18 cellular contexts compared by ENCODE assay signal in the genomic region with DNA sequence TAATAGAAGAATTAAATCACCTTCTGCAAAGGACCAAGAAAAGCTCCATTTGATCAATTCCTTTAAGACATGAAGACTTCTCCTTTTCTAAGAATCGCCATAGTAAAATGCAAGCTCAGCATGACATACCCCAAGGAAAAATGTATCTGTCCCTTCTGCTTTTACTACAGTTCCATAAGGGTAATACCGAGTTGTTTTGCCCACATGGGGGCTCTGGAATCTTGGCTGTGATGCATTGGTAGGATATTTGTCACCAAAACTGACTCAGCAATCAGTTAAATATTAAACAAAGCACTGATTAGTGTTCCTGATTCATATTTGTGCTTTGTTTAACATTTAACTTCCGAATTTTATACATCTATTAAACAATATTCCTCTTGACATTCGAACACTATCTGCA. TPM values are rescaled to one million over a fixed set of nuclear protein-coding genes. Genes with fewer than 3 reads are reported as not detected.
DNase-seq lines count a peak whose midpoint lies in the region; ATAC-seq, FAIRE-seq and TF ChIP-seq lines count a peak whose summit lies in the region.
"Had no signal": no experiment of that assay in that cellular context is flagged by ENCODE, and none has a peak within 500 bp of the region (broad histone marks: within the 10 kb centered on the region; RNA-seq: fewer than 3 reads in every experiment).

No MANE protein-coding gene starts in this region.

- peaks cover 16 to 17% of the 10 kb centered on the region in 2 experiments for H3K4me1 Mint-ChIP-seq in H9

- H3K27ac ChIP-seq in H9 (ENCODE audit: insufficient read length, low read depth, low read length) (no peak overlapping the region), endothelial cell of umbilical vein (ENCODE audit: insufficient read depth, low read depth, low read length) (peak overlapping the region; percentile 52), parathyroid adenoma (no peak overlapping the region), breast epithelium (no peak overlapping the region)
- H3K27ac ChIP-seq: gastrocnemius medialis, testis had no signal

- TF ChIP-seq POLR2A in endothelial cell of umbilical vein (IDR thresholded peaks at IDR 0.05; ENCODE audit: low read depth, low read length) (no peak), breast epithelium (IDR thresholded peaks at IDR 0.05) (no peak)

- H2BK12ac ChIP-seq in H9 (ENCODE audit: insufficient read length, low read depth, low read length) = no peak overlapping the region

- H3K27ac Mint-ChIP-seq in H9 = no peak overlapping the region
- H3K27ac Mint-ChIP-seq: CD8-positive, alpha-beta T cell; natural killer cell treated with Interleukin-12 subunit alpha and Interleukin-12 subunit beta and Interleukin-15 and Interleukin-18, amount 100 ng/mL, for 72 hours had no signal

- WGBS in H9 (ENCODE audit: extremely low coverage, insufficient read length, low lambda C conversion rate) = 100% methylated on average over 2 of the region's 4 CpGs

- H3K4me1 ChIP-seq in H9 (ENCODE audit: insufficient read depth, low read length) (no peaks in the 10 kb centered on the region; the same call in 1 of the 2 replicates), endothelial cell of umbilical vein (ENCODE audit: control insufficient read depth, extremely low read depth, insufficient read depth, low read length) (peaks cover 6% of the 10 kb centered on the region), parathyroid adenoma (no peaks in the 10 kb centered on the region), breast epithelium (no peaks in the 10 kb centered on the region)
- H3K4me1 ChIP-seq: gastrocnemius medialis had no signal

- H3K27me3 ChIP-seq in H9 (ENCODE audit: insufficient read depth, low read length) (no peaks in the 10 kb centered on the region), endothelial cell of umbilical vein (ENCODE audit: control insufficient read depth in 2 of 2, insufficient read depth in 2 of 2, low read length in 2 of 2) (no peaks in the 10 kb centered on the region), parathyroid adenoma (ENCODE audit: control insufficient read depth, insufficient read depth, low read length) (no peaks in the 10 kb centered on the region), breast epithelium (no peaks in the 10 kb centered on the region)
- H3K27me3 ChIP-seq: gastrocnemius medialis, testis had no signal

- H3K23me2 ChIP-seq in H9 (ENCODE audit: insufficient read length, low read depth, low read length, poor library complexity, severe bottlenecking) = no peaks in the 10 kb centered on the region

- no peak overlapping the region for H2AK5ac ChIP-seq in H9 (ENCODE audit: insufficient read length, low read length)

- H3K79me1 ChIP-seq in H9 (ENCODE audit: insufficient read depth, low read depth, low read length, poor library complexity, severe bottlenecking) = no peaks in the 10 kb centered on the region

- no peak overlapping the region for H3K56ac ChIP-seq in H9 (ENCODE audit: insufficient read length, low read depth, low read length)

- H3K36me3 Mint-ChIP-seq in H9 (ENCODE audit: insufficient read depth in 1 of 3, low read depth in 3 of 3) = no peaks in the 10 kb centered on the region
- H3K36me3 Mint-ChIP-seq: CD8-positive, alpha-beta T cell; natural killer cell treated with Interleukin-12 subunit alpha and Interleukin-12 subunit beta and Interleukin-15 and Interleukin-18, amount 100 ng/mL, for 72 hours had no signal

- no peak overlapping the region for H3T11ph ChIP-seq in H9 (ENCODE audit: low read length)

- H2BK15ac ChIP-seq in H9 (ENCODE audit: low read depth, low read length) = no peak overlapping the region

- ATAC-seq in HG03457 (IDR thresholded peaks at IDR 0.05; ENCODE audit: unreplicated experiment) (no peak), GM18873 (IDR thresholded peaks at IDR 0.05; ENCODE audit: low FRiP score, unreplicated experiment) (no peak)
- ATAC-seq: CD8-positive, alpha-beta T cell; gastrocnemius medialis; left cardiac atrium; natural killer cell treated with Interleukin-12 subunit alpha and Interleukin-12 subunit beta and Interleukin-15 and Interleukin-18, amount 100 ng/mL, for 72 hours had no signal

- no peak overlapping the region for H3K4ac ChIP-seq in H9 (ENCODE audit: low read depth, low read length)

- H4K91ac ChIP-seq in H9 (ENCODE audit: insufficient read length, low read depth, low read length) = no peak overlapping the region

- DNase-seq in H9 (peak; percentile 14), RCC 7860 (ENCODE audit: low spot score) (peak; percentile 95), endothelial cell of umbilical vein (ENCODE audit: low read depth, low spot score) (peak; percentile 71), UCSD-AML1 (lab: John Stamatoyannopoulos, UW; ENCODE audit: unreplicated experiment) (no peak), breast epithelium (ENCODE audit: low spot score in 2 of 2) (no peak)
- DNase-seq: activated CD4-positive, alpha-beta T cell treated with anti-CD3 and anti-CD28 coated beads, Interleukin-2, amount 50 U/mL, for 1 hour; activated T-cell treated with anti-CD3 and anti-CD28 coated beads, Interleukin-2, amount 50 U/mL, for 48 hours; amniotic stem cell; CD8-positive, alpha-beta T cell; gastrocnemius medialis; left cardiac atrium; T-helper 2 cell; testis had no signal

- H3K9me3 ChIP-seq in H9 (ENCODE audit: control insufficient read depth, low read depth, low read length) = no peaks in the 10 kb centered on the region
- H3K9me3 ChIP-seq in endothelial cell of umbilical vein (replicated peaks; ENCODE audit: control insufficient read depth, insufficient read depth, low read length) = no peaks in the 10 kb centered on the region
- no peaks in the 10 kb centered on the region for H3K9me3 ChIP-seq in parathyroid adenoma (ENCODE audit: control insufficient read depth, low read length)
- peaks cover 0 to 3% of the 10 kb centered on the region in 2 donors for H3K9me3 ChIP-seq in breast epithelium
- H3K9me3 ChIP-seq: gastrocnemius medialis, testis had no signal

- intact Hi-C loops in endothelial cell of umbilical vein (cut with micrococcal nuclease) = loop anchor here (1.0 kb wide), 3 partner anchors 8 to 144 kb away; no protein-coding TSS in a partner anchor
- intact Hi-C loops in breast epithelium (cut with DNase I; ENCODE audit: low total_unique reads) = loop anchor here (5.0 kb wide), 1 partner anchor 1227 kb away; no protein-coding TSS in a partner anchor

- H3K4me2 ChIP-seq in H9 (ENCODE audit: insufficient read depth, insufficient read length, low read length) (no peak overlapping the region), endothelial cell of umbilical vein (ENCODE audit: insufficient read depth, low read length) (no peak overlapping the region), parathyroid adenoma (ENCODE audit: low read length) (no peak overlapping the region)

- BruUV-seq in endothelial cell of umbilical vein (replicated peaks; lab: Mats Ljungman, UMichigan) = no TSS peak

- H3K9me3 Mint-ChIP-seq in H9 = 0 out of 5 replicates have a peak, but pooled peaks cover 0 to 2% of the 10 kb centered on the region in 2 experiments
- H3K9me3 Mint-ChIP-seq: CD8-positive, alpha-beta T cell; natural killer cell treated with Interleukin-12 subunit alpha and Interleukin-12 subunit beta and Interleukin-15 and Interleukin-18, amount 100 ng/mL, for 72 hours had no signal

- POLR2A ChIA-PET in endothelial cell of umbilical vein (lab: Charles Lee) = no interaction called here

- dilution Hi-C loops in endothelial cell of umbilical vein (cut with MboI; ENCODE audit: extremely low pct_ligation_motif_present, low sequenced_read_pairs) = no loop called here

- no peak overlapping the region for H2BK20ac ChIP-seq in H9 (ENCODE audit: low read depth, low read length, poor library complexity, severe bottlenecking)

- H3K4me3 ChIP-seq in endothelial cell of umbilical vein (replicated peaks in 1 of 3; ENCODE audit: insufficient read depth in 1 of 3, low read depth in 1 of 3, low read length in 3 of 3) (no peak overlapping the region), parathyroid adenoma (ENCODE audit: low read depth, low read length) (no peak overlapping the region), breast epithelium (no peak overlapping the region)
- H3K4me3 ChIP-seq: gastrocnemius medialis, testis had no signal

- H3K36me3 ChIP-seq in endothelial cell of umbilical vein (ENCODE audit: control insufficient read depth in 2 of 2, extremely low read depth in 1 of 2, insufficient read depth in 2 of 2, low read length in 2 of 2) (no peaks in the 10 kb centered on the region), parathyroid adenoma (ENCODE audit: control insufficient read depth, insufficient read depth, low read length) (no peaks in the 10 kb centered on the region), breast epithelium (no peaks in the 10 kb centered on the region)
- H3K36me3 ChIP-seq: gastrocnemius medialis had no signal

- FAIRE-seq in RCC 7860 (lab: Jason Lieb, UNC) (peak; percentile 99), endothelial cell of umbilical vein (lab: Jason Lieb, UNC) (peak; percentile 86)

- H2BK120ac ChIP-seq in H9 (ENCODE audit: low read depth, low read length, poor library complexity, severe bottlenecking) = no peak overlapping the region

- H3K18ac ChIP-seq in H9 (ENCODE audit: insufficient read length, low read depth, low read length) = no peak overlapping the region

- H4K20me1 ChIP-seq in H9 (ENCODE audit: control insufficient read depth, insufficient read depth, insufficient read length) (no peaks in the 10 kb centered on the region), endothelial cell of umbilical vein (replicated peaks; ENCODE audit: control insufficient read depth, extremely low read depth, insufficient read depth, low read length) (no peaks in the 10 kb centered on the region)

- no peak overlapping the region for H3K23ac ChIP-seq in H9 (ENCODE audit: insufficient read length, low read depth, low read length)

- no peak overlapping the region for H4K5ac ChIP-seq in H9 (ENCODE audit: insufficient read length, low read depth, low read length)

- no peaks in the 10 kb centered on the region for H3K9me1 ChIP-seq in endothelial cell of umbilical vein (replicated peaks; ENCODE audit: control insufficient read depth, extremely low read depth, insufficient read depth, low read length)

- TF ChIP-seq CTCF in H9 (conservative IDR thresholded peaks at IDR 0.05) (0 out of 3 replicates have a peak, but pooled peaks have one; percentile 22), endothelial cell of umbilical vein (IDR thresholded peaks at IDR 0.05; ENCODE audit: extremely low read depth in 1 of 2, insufficient read depth in 1 of 2, low read depth in 1 of 2, low read length in 2 of 2) (peak in 1 of 2 donors; percentile 12), parathyroid adenoma (IDR thresholded peaks at IDR 0.05) (peak; percentile 41), breast epithelium (IDR thresholded peaks at IDR 0.05) (no peak)

- H2AFZ ChIP-seq in H9 (ENCODE audit: low read length) = no peak overlapping the region
- no peak overlapping the region for H2AFZ ChIP-seq in endothelial cell of umbilical vein (ENCODE audit: low read depth, low read length)
- no peak overlapping the region for H2AFZ ChIP-seq in parathyroid adenoma

- no peak overlapping the region for H2BK5ac ChIP-seq in H9 (ENCODE audit: insufficient read length, low read length)

- no peaks in the 10 kb centered on the region for H3K79me2 ChIP-seq in H9 (ENCODE audit: insufficient read depth, low read length)
- no peaks in the 10 kb centered on the region for H3K79me2 ChIP-seq in endothelial cell of umbilical vein (ENCODE audit: control insufficient read depth, insufficient read depth, low read length)
- H3K79me2 ChIP-seq in parathyroid adenoma = no peaks in the 10 kb centered on the region

- H3K14ac ChIP-seq in H9 (ENCODE audit: insufficient read depth, low read length) = no peak overlapping the region

- peaks cover 11% of the 10 kb centered on the region for H3K27me3 Mint-ChIP-seq in H9 (ENCODE audit: low read depth)

- H4K8ac ChIP-seq in H9 (replicated peaks; ENCODE audit: insufficient read length, low read depth, low read length) = no peak overlapping the region

- no peak overlapping the region for H3K4me3 Mint-ChIP-seq in H9
- H3K4me3 Mint-ChIP-seq: CD8-positive, alpha-beta T cell; natural killer cell treated with Interleukin-12 subunit alpha and Interleukin-12 subunit beta and Interleukin-15 and Interleukin-18, amount 100 ng/mL, for 72 hours had no signal

- CTCF ChIA-PET in endothelial cell of umbilical vein (lab: Charles Lee) = interaction anchor here (0.6 to 1.8 kb wide), 12 partner anchors 9 to 154 kb away, joined by 3 to 12 read pairs (median 5); no protein-coding TSS in a partner anchor

- H3K9ac ChIP-seq in H9 (ENCODE audit: extremely low read depth, insufficient read length, low read length) (no peak overlapping the region), endothelial cell of umbilical vein (replicated peaks; ENCODE audit: extremely low read depth, insufficient read depth, low read length) (peak overlapping the region; percentile 22), parathyroid adenoma (no peak overlapping the region)

RNA-seq across cellular contexts. Expression of gene KCNIP1, which starts 24.3 kb away (rescaled TPM):
- total RNA-seq in H9 (2021) (0.24 and 0.63 TPM in 2 replicates), endothelial cell of umbilical vein (0.15 TPM in 1 of 2 replicates, not detected in the other), breast epithelium (1 to 10 TPM in 2 of 3 donors, not detected in 1; 1.0 to 1.6 TPM)
- not detected in 2 replicates for polyA plus RNA-seq in endothelial cell of umbilical vein
- polyA plus RNA-seq in endothelial cell of umbilical vein (2011; cell fraction: cytosol; rRNA removed) = not detected in 2 replicates
- not detected in 2 replicates for polyA plus RNA-seq in endothelial cell of umbilical vein (2011; cell fraction: nucleus; rRNA removed)
- not detected in 2 replicates for polyA plus RNA-seq in endothelial cell of umbilical vein (2012)
- polyA minus RNA-seq in endothelial cell of umbilical vein = not detected in 2 replicates
- polyA minus RNA-seq in endothelial cell of umbilical vein (2011; cell fraction: cytosol; rRNA and poly(A)+ RNA removed) = not detected
- not detected in 2 replicates for polyA minus RNA-seq in endothelial cell of umbilical vein (2011; cell fraction: nucleus; rRNA and poly(A)+ RNA removed)
- total RNA-seq: CD8-positive, alpha-beta T cell; gastrocnemius medialis; left cardiac atrium; natural killer cell treated with Interleukin-12 subunit alpha and Interleukin-12 subunit beta and Interleukin-15 and Interleukin-18, amount 100 ng/mL, for 72 hours; OCI-LY7 had no signal

Comparison
In these comparisons a context has a peak if more than half of its experiments do, and no peak if none do; other contexts are left out.
1. DNase-seq: peak in H9 (single experiment), RCC 7860 (single experiment) and endothelial cell of umbilical vein (single experiment); none in UCSD-AML1 (single experiment) and breast epithelium (0 of 2).
2. CTCF ChIP-seq: peak in H9 (single experiment) and parathyroid adenoma (single experiment); none in breast epithelium (0 of 3).